ENCODE assay signal across 17 cellular contexts in genomic region chr6:74871757-74872156, GRCh38.
DNase-seq lines count a peak whose midpoint lies in the region; ATAC-seq and TF ChIP-seq lines count a peak whose summit lies in the region.
"Had no signal": no experiment of that assay in that cellular context is flagged by ENCODE, and none has a peak within 500 bp of the region (broad histone marks: within the 10 kb centered on the region; RNA-seq: fewer than 3 reads in every experiment).

No MANE protein-coding gene starts in this region.

- ATAC-seq in foreskin keratinocyte (peak; percentile 75), GM21576 (IDR thresholded peaks at IDR 0.05; ENCODE audit: unreplicated experiment) (no peak)
- ATAC-seq: natural killer cell treated with Interleukin-12 subunit alpha and Interleukin-12 subunit beta and Interleukin-15 and Interleukin-18, amount 100 ng/mL, for 72 hours; stimulated activated memory B cell treated with anti-CD40 and anti-IgM and Interleukin-4, amounts not matched to agents 10 μg/mL and 1 μg/mL and 100 μg/mL, for 72 hours had no signal

- H3K9me3 ChIP-seq in breast epithelium: peaks cover 0 to 6% of the 10 kb centered on the region in 2 donors
- no peaks in the 10 kb centered on the region for H3K9me3 ChIP-seq in hepatocyte (ENCODE audit: low read depth)
- H3K9me3 ChIP-seq: thyroid gland had no signal

- H3K4me1 Mint-ChIP-seq in MCF 10A (ENCODE audit: insufficient read depth, unreplicated experiment): peaks cover 22% of the 10 kb centered on the region
- H3K4me1 Mint-ChIP-seq: activated CD4-positive, alpha-beta T cell treated with anti-CD3 and anti-CD28 coated beads, Interleukin-2, amount 10 ng/mL, durations not matched to agents 7 days and 5 days; memory B cell; stimulated activated memory B cell treated with anti-CD40 and anti-IgM and Interleukin-4, amounts not matched to agents 10 μg/mL and 1 μg/mL and 100 μg/mL, for 72 hours had no signal

- H3K27me3 ChIP-seq in breast epithelium (no peaks in the 10 kb centered on the region), foreskin keratinocyte (peaks cover 2% of the 10 kb centered on the region), H7 (ENCODE audit: control insufficient read depth, insufficient read depth, low read length) (no peaks in the 10 kb centered on the region), hepatocyte (no peaks in the 10 kb centered on the region)
- H3K27me3 ChIP-seq: BLaER1 treated with 17β-estradiol and CSF1 and Interleukin-3, amounts not matched to agents 10 nM and 100 nM; thyroid gland had no signal

- no peaks in the 10 kb centered on the region for H3K27me3 Mint-ChIP-seq in MCF 10A (ENCODE audit: insufficient read depth, unreplicated experiment)
- H3K27me3 Mint-ChIP-seq: activated CD4-positive, alpha-beta T cell treated with anti-CD3 and anti-CD28 coated beads, Interleukin-2, amount 10 ng/mL, durations not matched to agents 7 days and 5 days; memory B cell; natural killer cell treated with Interleukin-12 subunit alpha and Interleukin-12 subunit beta and Interleukin-15 and Interleukin-18, amount 100 ng/mL, for 72 hours; stimulated activated memory B cell treated with anti-CD40 and anti-IgM and Interleukin-4, amounts not matched to agents 10 μg/mL and 1 μg/mL and 100 μg/mL, for 72 hours had no signal

- H3K4me3 ChIP-seq in breast epithelium (no peak overlapping the region), H7 (ENCODE audit: insufficient read depth, low read depth, low read length) (no peak overlapping the region), hepatocyte (no peak overlapping the region)
- H3K4me3 ChIP-seq: BLaER1 treated with 17β-estradiol and CSF1 and Interleukin-3, amounts not matched to agents 10 nM and 100 nM; coronary artery; thyroid gland had no signal

- CTCF ChIA-PET in MCF 10A (lab: Yijun Ruan, JAX): no interaction called here

- no peak for TF ChIP-seq POLR2A in breast epithelium (IDR thresholded peaks at IDR 0.05)

- H3K9me2 ChIP-seq in hepatocyte (replicated peaks; ENCODE audit: insufficient read depth): no peaks in the 10 kb centered on the region

- intact Hi-C loops in MCF 10A (cut with micrococcal nuclease): loop anchor here (10.0 kb wide), 2 partner anchors 123 to 267 kb away; no protein-coding TSS in a partner anchor
- intact Hi-C loops in breast epithelium (cut with DNase I; ENCODE audit: low total_unique reads): no loop called here

- H3K27ac ChIP-seq in breast epithelium: no peak overlapping the region
- no peak overlapping the region for H3K27ac ChIP-seq in foreskin keratinocyte
- no peak overlapping the region for H3K27ac ChIP-seq in hepatocyte
- H3K27ac ChIP-seq: BLaER1 treated with 17β-estradiol and CSF1 and Interleukin-3, amounts not matched to agents 10 nM and 100 nM; coronary artery; thyroid gland had no signal

- no peak for TF ChIP-seq CTCF in MCF 10A (IDR thresholded peaks at IDR 0.05; ENCODE audit: unreplicated experiment)
- TF ChIP-seq CTCF in breast epithelium (IDR thresholded peaks at IDR 0.05): no peak
- TF ChIP-seq CTCF in foreskin keratinocyte (conservative IDR thresholded peaks at IDR 0.05): no peak
- TF ChIP-seq CTCF in hepatocyte (IDR thresholded peaks at IDR 0.05; ENCODE audit: poor library complexity): no peak

- no peaks in the 10 kb centered on the region for H3K79me2 ChIP-seq in hepatocyte

- DNase-seq in MCF 10A (ENCODE audit: unreplicated experiment): peak; percentile 93
- DNase-seq in breast epithelium (ENCODE audit: low spot score in 2 of 2): no peak
- peak; percentile 56 for DNase-seq in astrocyte of the hippocampus (ENCODE audit: low read depth, low spot score)
- peak; percentile 78 to 89 for DNase-seq in foreskin keratinocyte
- DNase-seq in H7: no peak
- no peak for DNase-seq in hepatocyte (ENCODE audit: low spot score)
- DNase-seq in NCI-H2196 treated with DMSO at 0.1 percent for 48 hours (lab: John Stamatoyannopoulos, UW; ENCODE audit: unreplicated experiment): no peak
- DNase-seq: 8988T; activated CD4-positive, alpha-beta T cell treated with anti-CD3 and anti-CD28 coated beads, Interleukin-2, amount 10 ng/mL, durations not matched to agents 7 days and 5 days; NCI-H187; thyroid gland had no signal

- H4K20me1 ChIP-seq in hepatocyte (ENCODE audit: insufficient read depth, poor library complexity, severe bottlenecking): no peaks in the 10 kb centered on the region
- H4K20me1 ChIP-seq: BLaER1 treated with 17β-estradiol and CSF1 and Interleukin-3, amounts not matched to agents 10 nM and 100 nM had no signal

- no peaks in the 10 kb centered on the region for H3K36me3 Mint-ChIP-seq in MCF 10A (ENCODE audit: insufficient read depth, unreplicated experiment)
- H3K36me3 Mint-ChIP-seq: memory B cell; stimulated activated memory B cell treated with anti-CD40 and anti-IgM and Interleukin-4, amounts not matched to agents 10 μg/mL and 1 μg/mL and 100 μg/mL, for 72 hours had no signal

- no TSS peak for BruUV-seq in MCF 10A (replicated peaks; lab: Mats Ljungman, UMichigan)

- H3K36me3 ChIP-seq in breast epithelium (no peaks in the 10 kb centered on the region), H7 (replicated peaks; ENCODE audit: control insufficient read depth, insufficient read depth, low read length) (no peaks in the 10 kb centered on the region), hepatocyte (replicated peaks; ENCODE audit: insufficient read depth, low read depth) (no peaks in the 10 kb centered on the region)
- H3K36me3 ChIP-seq: BLaER1 treated with 17β-estradiol and CSF1 and Interleukin-3, amounts not matched to agents 10 nM and 100 nM; thyroid gland had no signal

- H3K4me1 ChIP-seq in breast epithelium: no peaks in the 10 kb centered on the region
- H3K4me1 ChIP-seq in foreskin keratinocyte: no peaks in the 10 kb centered on the region
- no peaks in the 10 kb centered on the region for H3K4me1 ChIP-seq in hepatocyte (ENCODE audit: insufficient read depth)
- H3K4me1 ChIP-seq: BLaER1 treated with 17β-estradiol and CSF1 and Interleukin-3, amounts not matched to agents 10 nM and 100 nM; thyroid gland had no signal

- POLR2A ChIA-PET in MCF 10A (lab: Yijun Ruan, JAX): no interaction called here

- H3K4me2 ChIP-seq in hepatocyte: no peak overlapping the region
- H3K4me2 ChIP-seq: BLaER1 treated with 17β-estradiol and CSF1 and Interleukin-3, amounts not matched to agents 10 nM and 100 nM had no signal

- no peak overlapping the region for H3K27ac Mint-ChIP-seq in MCF 10A (ENCODE audit: low read depth, unreplicated experiment)
- H3K27ac Mint-ChIP-seq: activated CD4-positive, alpha-beta T cell treated with anti-CD3 and anti-CD28 coated beads, Interleukin-2, amount 10 ng/mL, durations not matched to agents 7 days and 5 days; memory B cell; natural killer cell treated with Interleukin-12 subunit alpha and Interleukin-12 subunit beta and Interleukin-15 and Interleukin-18, amount 100 ng/mL, for 72 hours; stimulated activated memory B cell treated with anti-CD40 and anti-IgM and Interleukin-4, amounts not matched to agents 10 μg/mL and 1 μg/mL and 100 μg/mL, for 72 hours had no signal

- H2AFZ ChIP-seq in hepatocyte: no peak overlapping the region

- H3K4me3 Mint-ChIP-seq in MCF 10A (ENCODE audit: unreplicated experiment): no peak overlapping the region
- H3K4me3 Mint-ChIP-seq: activated CD4-positive, alpha-beta T cell treated with anti-CD3 and anti-CD28 coated beads, Interleukin-2, amount 10 ng/mL, durations not matched to agents 7 days and 5 days; memory B cell; natural killer cell treated with Interleukin-12 subunit alpha and Interleukin-12 subunit beta and Interleukin-15 and Interleukin-18, amount 100 ng/mL, for 72 hours; stimulated activated memory B cell treated with anti-CD40 and anti-IgM and Interleukin-4, amounts not matched to agents 10 μg/mL and 1 μg/mL and 100 μg/mL, for 72 hours had no signal

- 92% methylated on average over 1 of the region's 1 CpG for WGBS in hepatocyte (ENCODE audit: low lambda C conversion rate, missing lambda C conversion rate)

- H3K9me3 Mint-ChIP-seq in MCF 10A (ENCODE audit: unreplicated experiment): no peaks in the 10 kb centered on the region

Comparison
In these comparisons a context has a peak if more than half of its experiments do, and no peak if none do; other contexts are left out.
1. DNase-seq: peak in MCF 10A (single experiment), astrocyte of the hippocampus (single experiment) and foreskin keratinocyte (2 of 2); none in breast epithelium (0 of 2), H7 (single experiment), hepatocyte (single experiment) and NCI-H2196 treated with DMSO at 0.1 percent for 48 hours (single experiment).